8 cellular contexts compared by ENCODE assay signal in genomic region chr19:54190942-54191670, GRCh38. TPM values are rescaled to one million over a fixed set of nuclear protein-coding genes. Genes with fewer than 3 reads are reported as not detected.
DNase-seq lines count a peak whose midpoint lies in the region; ATAC-seq lines count a peak whose summit lies in the region.

Gene TSEN34, plus strand, starts transcription at chr19:54191308. Its CDS starts 57 bp downstream, at chr19:54191365.

- ATAC-seq in GM18907 (IDR thresholded peaks at IDR 0.05; ENCODE audit: unreplicated experiment) (peak; percentile 33), HG03135 (IDR thresholded peaks at IDR 0.05; ENCODE audit: unreplicated experiment) (peak; percentile 33)

- DNase-seq in AG20443 (ENCODE audit: low spot score) (peak; percentile 81), NCI-H226 (peak; percentile 80), ecto neural progenitor cell (ENCODE audit: low spot score) (peak; percentile 96), lung microvascular endothelial cell (ENCODE audit: low read depth in 2 of 2) (peak; percentile 80 to 87)
- peak; percentile 88 for DNase-seq in activated CD4-positive, alpha-beta T cell treated with anti-CD3 and anti-CD28 coated beads for 48 hours
- DNase-seq in stimulated activated CD4-positive, alpha-beta T cell treated with anti-CD3 and anti-CD28 coated beads, TNF-alpha, amount 100 ng/mL, for 48 hours (ENCODE audit: low read depth in 3 of 3) = peak; percentile 66 to 77 (median 76)

RNA-seq across cellular contexts. Expression of gene TSEN34, which starts in this region (rescaled TPM):
- total RNA-seq in lung microvascular endothelial cell = 35.1 and 38.8 TPM in 2 replicates

Comparison
In these comparisons a context has a peak if more than half of its experiments do, and no peak if none do; other contexts are left out.
1. Peak in every context shown above with its lines: DNase-seq and ATAC-seq.